2 cellular contexts compared by ENCODE assay signal in genomic region chr2:95700554-95700953, GRCh38.
TF ChIP-seq lines count a peak whose summit lies in the region.

No MANE protein-coding gene starts in this region.

TF ChIP-seq in SK-N-SH treated with all-trans-retinoic acid at 6 μM for 48 hours, 23 proteins besides CTCF, POLR2A, EP300 and RAD21 (continued from another document):
- no peak for TF ChIP-seq POU6F1 (CRISPR knock-in tag; IDR thresholded peaks at IDR 0.05; ENCODE audit: borderline replicate concordance, low read depth)
- TF ChIP-seq TSHZ2 (CRISPR knock-in tag; IDR thresholded peaks at IDR 0.05) = no peak
- TF ChIP-seq ZC3H10 (CRISPR knock-in tag; IDR thresholded peaks at IDR 0.05) = no peak

TF ChIP-seq in SK-N-SH, 30 proteins besides CTCF, POLR2A, EP300 and RAD21 (continued from another document):
- TF ChIP-seq POLR2AphosphoS5 (IDR thresholded peaks at IDR 0.05; ENCODE audit: low read depth, low read length) = no peak
- TF ChIP-seq CHD2 (IDR thresholded peaks at IDR 0.05; ENCODE audit: low read length, partially characterized antibody) = no peak
- TF ChIP-seq MXI1 (IDR thresholded peaks at IDR 0.05; ENCODE audit: low read depth, low read length) = no peak
- no peak for TF ChIP-seq RXRA (IDR thresholded peaks at IDR 0.05; ENCODE audit: borderline replicate concordance, low read depth)
- TF ChIP-seq NRF1 (IDR thresholded peaks at IDR 0.05; ENCODE audit: low read depth, low read length) = no peak
- TF ChIP-seq FOXJ3 (CRISPR knock-in tag; IDR thresholded peaks at IDR 0.05) = no peak
- TF ChIP-seq FOXM1 (IDR thresholded peaks at IDR 0.05; ENCODE audit: low read depth) = no peak
- TF ChIP-seq YY1 (IDR thresholded peaks at IDR 0.05; ENCODE audit: low read depth) = no peak
- no peak for TF ChIP-seq USF2 (IDR thresholded peaks at IDR 0.05; ENCODE audit: borderline replicate concordance, low read depth, low read length)
- TF ChIP-seq PBX3 (IDR thresholded peaks at IDR 0.05) = no peak
- TF ChIP-seq MAX (IDR thresholded peaks at IDR 0.05; ENCODE audit: low read depth) = no peak
- no peak for TF ChIP-seq FOSL2 (IDR thresholded peaks at IDR 0.05; ENCODE audit: borderline replicate concordance, low read depth)
- no peak for TF ChIP-seq GATA2 (CRISPR knock-in tag; IDR thresholded peaks at IDR 0.05)
- no peak for TF ChIP-seq JUND (IDR thresholded peaks at IDR 0.05)
- no peak for TF ChIP-seq TAF1 (IDR thresholded peaks at IDR 0.05; ENCODE audit: borderline replicate concordance, low read depth, low read length)
- no peak for TF ChIP-seq SMC3 (IDR thresholded peaks at IDR 0.05; ENCODE audit: low read depth, low read length)
